ENCODE assay signal across 8 cellular contexts in genomic region chr13:52569904-52570602, GRCh38.
DNase-seq lines count a peak whose midpoint lies in the region; ATAC-seq and TF ChIP-seq lines count a peak whose summit lies in the region.
"Not testable (repeated sequence)": the region's sequence is repeated elsewhere in the genome, so short reads cannot be mapped to it uniquely, and the experiment has no call there.

No MANE protein-coding gene starts in this region.

- ATAC-seq in GM18861 (IDR thresholded peaks at IDR 0.05; ENCODE audit: unreplicated experiment): peak; percentile 74
- peak; percentile 81 for ATAC-seq in HG02938 (IDR thresholded peaks at IDR 0.05; ENCODE audit: unreplicated experiment)
- ATAC-seq in body of pancreas: peak; percentile 85

- H3K27me3 Mint-ChIP-seq in progenitor cell of endocrine pancreas: not testable (repeated sequence)

- not testable (repeated sequence) for H3K4me1 Mint-ChIP-seq in progenitor cell of endocrine pancreas (ENCODE audit: low read depth)

- TF ChIP-seq CTCF in AG09319 (IDR thresholded peaks at IDR 0.05; ENCODE audit: low read depth, low read length) (peak; percentile 35), body of pancreas (IDR thresholded peaks at IDR 0.05) (peak in 5 of 7 experiments; percentile 31 to 52 (median 39)), left ventricle myocardium inferior (IDR thresholded peaks at IDR 0.05; ENCODE audit: borderline replicate concordance) (peak; percentile 53), progenitor cell of endocrine pancreas (IDR thresholded peaks at IDR 0.05; ENCODE audit: unreplicated experiment) (peak; percentile 57)

- DNase-seq in AG09319 (ENCODE audit: extremely low read depth, low read depth): peak; percentile 14
- DNase-seq in NCI-H1417 (lab: John Stamatoyannopoulos, UW): peak; percentile 34 to 64 (median 59)
- peak; percentile 62 for DNase-seq in SK-N-DZ (ENCODE audit: low spot score)
- DNase-seq in body of pancreas: peak in 3 of 4 donors; percentile 49 to 67 (median 65)
- peak; percentile 17 for DNase-seq in left ventricle myocardium inferior
- DNase-seq in progenitor cell of endocrine pancreas (ENCODE audit: low spot score, unreplicated experiment): peak; percentile 10

- H3K4me1 ChIP-seq in body of pancreas, left ventricle myocardium inferior: not testable (repeated sequence)

- H3K36me3 Mint-ChIP-seq in progenitor cell of endocrine pancreas (ENCODE audit: insufficient read depth): not testable (repeated sequence)

- not testable (repeated sequence) for TF ChIP-seq POLR2A in body of pancreas (IDR thresholded peaks at IDR 0.05)

- intact Hi-C loops in body of pancreas (cut with DNase I); left ventricle myocardium inferior (cut with micrococcal nuclease): not testable (repeated sequence)

- not testable (repeated sequence) for H3K9me3 Mint-ChIP-seq in progenitor cell of endocrine pancreas (ENCODE audit: low read depth)

- H3K4me3 Mint-ChIP-seq in progenitor cell of endocrine pancreas (ENCODE audit: low read depth): not testable (repeated sequence)

- H3K4me3 ChIP-seq in body of pancreas: not testable (repeated sequence)
- H3K4me3 ChIP-seq in left ventricle myocardium inferior: peak overlapping the region; percentile 14

- H3K9me3 ChIP-seq in body of pancreas; left ventricle myocardium inferior (replicated peaks): not testable (repeated sequence)

- WGBS in body of pancreas, 2 donors: 0 to 3% methylated on average over 2 to 6 of the region's 9 CpGs

- not testable (repeated sequence) for H3K27ac Mint-ChIP-seq in progenitor cell of endocrine pancreas

- not testable (repeated sequence) for H3K27ac ChIP-seq in body of pancreas; left ventricle myocardium inferior (replicated peaks)

- not testable (repeated sequence) for H3K36me3 ChIP-seq in body of pancreas (replicated peaks in 1 of 2; ENCODE audit: insufficient read depth in 1 of 2, low read depth in 2 of 2); left ventricle myocardium inferior

- H3K27me3 ChIP-seq in body of pancreas; left ventricle myocardium inferior (ENCODE audit: low read depth): not testable (repeated sequence)

Comparison
In these comparisons a context has a peak if more than half of its experiments do, and no peak if none do; other contexts are left out.
1. DNase-seq: peak in every context shown above with its lines; median percentile 65 in body of pancreas; 62 in SK-N-DZ; 59 in NCI-H1417; 17 in left ventricle myocardium inferior; 14 in AG09319; 10 in progenitor cell of endocrine pancreas.